Comparison of ENCODE assay signal across 33 cellular contexts in genomic region chr6:163062790-163063189, GRCh38.
"Had no signal": no experiment of that assay in that cellular context is flagged by ENCODE, and none has a peak within 500 bp of the region (broad histone marks: within the 10 kb centered on the region; RNA-seq: fewer than 3 reads in every experiment).

No MANE protein-coding gene starts in this region.

- DNase-seq: Karpas-422, Kasumi-1, KG1, MG63, MM.1S, MV-4-11, NCI-H1048, NCI-H1092, NCI-H1092 treated with DMSO at 0.1 percent for 48 hours, NCI-H1105, NCI-H1417, NCI-H1417 treated with DMSO at 0.1 percent for 48 hours, NCI-H1436, NCI-H1436 treated with DMSO at 0.1 percent for 48 hours, NCI-H146, NCI-H1694, NCI-H1694 treated with DMSO at 0.1 percent for 48 hours, NCI-H187, NCI-H187 treated with DMSO at 0.1 percent for 48 hours, NCI-H1930, NCI-H2029, NCI-H2029 treated with DMSO at 0.1 percent for 48 hours, NCI-H2081, NCI-H2081 treated with DMSO at 0.1 percent for 48 hours, NCI-H2107, NCI-H2171, NCI-H2227 treated with DMSO at 0.1 percent for 48 hours, NCI-H226, NCI-H345, NCI-H446, NCI-H446 treated with DMSO at 0.1 percent for 48 hours, NCI-H510A had no signal

- H3K27ac ChIP-seq: KMS-11 had no signal

- H3K9ac ChIP-seq: KMS-11 had no signal

- H3K27me3 ChIP-seq: MG63 had no signal

- H3K9me3 ChIP-seq: MG63 had no signal

- H3K4me3 ChIP-seq: MG63 had no signal

- H3K4me2 ChIP-seq: KMS-11 had no signal

- H3K36me3 ChIP-seq: MG63 had no signal
